In genomic region chr19:11373885-11374448, GRCh38 we compare ENCODE assay signal across 1 cellular context.
A peak's percentile ranks its signal among the peaks of the same experiment; 100 is the strongest.
TF ChIP-seq lines count a peak whose summit lies in the region.

No MANE protein-coding gene starts in this region.

TF ChIP-seq in GM12878, 131 proteins besides CTCF, POLR2A, EP300 and RAD21:
- peak; percentile 33; the same call in 1 of the 2 replicates for TF ChIP-seq MTA2 (IDR thresholded peaks at IDR 0.05; ENCODE audit: low read depth)
- TF ChIP-seq KDM1A (IDR thresholded peaks at IDR 0.05; ENCODE audit: borderline replicate concordance), result peak; percentile 76; the same call in 1 of the 2 replicates
- peak; percentile 30; the same call in 1 of the 2 replicates for TF ChIP-seq NKRF (conservative IDR thresholded peaks at IDR 0.05)
- no peak for TF ChIP-seq ASH2L (IDR thresholded peaks at IDR 0.05; ENCODE audit: borderline replicate concordance, low read depth)
- no peak for TF ChIP-seq IKZF1 (conservative IDR thresholded peaks at IDR 0.05)
- TF ChIP-seq LARP7 (IDR thresholded peaks at IDR 0.05), result peak; percentile 56
- TF ChIP-seq KAT2A (conservative IDR thresholded peaks at IDR 0.05; ENCODE audit: control insufficient read depth, low read depth, low read length), result no peak
- TF ChIP-seq ESRRA (IDR thresholded peaks at IDR 0.05; ENCODE audit: low read length), result peak; percentile 59; the same call in 1 of the 2 replicates
- TF ChIP-seq ZNF217 (IDR thresholded peaks at IDR 0.05), result peak; percentile 96
- no peak for TF ChIP-seq BHLHE40 (IDR thresholded peaks at IDR 0.05; ENCODE audit: borderline replicate concordance in 1 of 2, low read depth in 2 of 2, low read length in 1 of 2)
- 0 out of 2 replicates have a peak, but pooled peaks have one; percentile 13 for TF ChIP-seq RUNX3 (IDR thresholded peaks at IDR 0.05; ENCODE audit: low read length)
- 0 out of 2 replicates have a peak, but pooled peaks have one; percentile 1 for TF ChIP-seq CBFB (IDR thresholded peaks at IDR 0.05; ENCODE audit: low read depth)
- TF ChIP-seq, protein P1, sequence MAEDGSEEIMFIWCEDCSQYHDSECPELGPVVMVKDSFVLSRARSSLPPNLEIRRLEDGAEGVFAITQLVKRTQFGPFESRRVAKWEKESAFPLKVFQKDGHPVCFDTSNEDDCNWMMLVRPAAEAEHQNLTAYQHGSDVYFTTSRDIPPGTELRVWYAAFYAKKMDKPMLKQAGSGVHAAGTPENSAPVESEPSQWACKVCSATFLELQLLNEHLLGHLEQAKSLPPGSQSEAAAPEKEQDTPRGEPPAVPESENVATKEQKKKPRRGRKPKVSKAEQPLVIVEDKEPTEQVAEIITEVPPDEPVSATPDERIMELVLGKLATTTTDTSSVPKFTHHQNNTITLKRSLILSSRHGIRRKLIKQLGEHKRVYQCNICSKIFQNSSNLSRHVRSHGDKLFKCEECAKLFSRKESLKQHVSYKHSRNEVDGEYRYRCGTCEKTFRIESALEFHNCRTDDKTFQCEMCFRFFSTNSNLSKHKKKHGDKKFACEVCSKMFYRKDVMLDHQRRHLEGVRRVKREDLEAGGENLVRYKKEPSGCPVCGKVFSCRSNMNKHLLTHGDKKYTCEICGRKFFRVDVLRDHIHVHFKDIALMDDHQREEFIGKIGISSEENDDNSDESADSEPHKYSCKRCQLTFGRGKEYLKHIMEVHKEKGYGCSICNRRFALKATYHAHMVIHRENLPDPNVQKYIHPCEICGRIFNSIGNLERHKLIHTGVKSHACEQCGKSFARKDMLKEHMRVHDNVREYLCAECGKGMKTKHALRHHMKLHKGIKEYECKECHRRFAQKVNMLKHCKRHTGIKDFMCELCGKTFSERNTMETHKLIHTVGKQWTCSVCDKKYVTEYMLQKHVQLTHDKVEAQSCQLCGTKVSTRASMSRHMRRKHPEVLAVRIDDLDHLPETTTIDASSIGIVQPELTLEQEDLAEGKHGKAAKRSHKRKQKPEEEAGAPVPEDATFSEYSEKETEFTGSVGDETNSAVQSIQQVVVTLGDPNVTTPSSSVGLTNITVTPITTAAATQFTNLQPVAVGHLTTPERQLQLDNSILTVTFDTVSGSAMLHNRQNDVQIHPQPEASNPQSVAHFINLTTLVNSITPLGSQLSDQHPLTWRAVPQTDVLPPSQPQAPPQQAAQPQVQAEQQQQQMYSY (CRISPR knock-in tag; IDR thresholded peaks at IDR 0.05), result no peak
- TF ChIP-seq SMARCA5 (IDR thresholded peaks at IDR 0.05), result peak; percentile 94
- peak; percentile 3 for TF ChIP-seq MEF2B (IDR thresholded peaks at IDR 0.05; ENCODE audit: partially characterized antibody, poor library complexity, severe bottlenecking)
- 0 out of 2 replicates have a peak, but pooled peaks have one; percentile 33 for TF ChIP-seq NBN (IDR thresholded peaks at IDR 0.05)
